11 cellular contexts compared by ENCODE assay signal in the genomic region with DNA sequence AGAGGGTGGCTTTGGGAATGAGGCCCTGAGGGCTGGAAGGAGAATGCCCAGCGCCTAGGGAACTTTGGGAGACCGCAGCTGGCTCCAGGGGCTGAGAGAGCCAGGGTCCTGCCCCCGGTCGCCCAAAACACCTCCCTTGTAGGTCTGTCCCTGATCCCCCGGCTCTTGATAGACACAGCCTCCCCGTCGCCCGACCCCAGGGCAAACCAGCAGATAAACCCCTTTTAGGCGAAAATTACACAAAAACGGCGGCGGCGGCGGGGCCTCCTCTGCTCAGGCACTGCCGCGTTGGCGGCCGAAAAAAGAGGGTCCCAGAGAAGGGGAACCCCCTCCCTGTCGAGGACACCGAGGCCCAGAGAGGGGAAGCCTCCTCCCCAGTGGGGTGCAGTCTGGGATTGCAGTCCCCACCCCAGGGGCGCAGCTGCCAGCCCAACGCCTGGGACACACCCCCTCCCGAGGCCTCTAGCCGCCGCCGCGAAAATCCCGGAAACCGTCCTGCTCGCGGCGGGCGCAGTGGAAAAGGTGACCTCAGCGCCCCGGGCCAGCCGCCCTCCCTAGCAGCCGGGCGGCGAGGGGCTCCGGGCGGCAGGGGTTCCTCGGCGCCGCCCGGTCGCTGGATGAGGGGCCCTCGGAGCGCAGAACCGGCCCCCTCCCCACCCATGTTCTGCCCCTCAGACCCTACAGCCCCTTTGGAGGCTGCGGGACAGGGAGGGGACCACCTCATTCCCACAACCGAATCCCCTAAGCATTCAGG. TPM values are rescaled to one million over a fixed set of nuclear protein-coding genes. Genes with fewer than 3 reads are reported as not detected.
DNase-seq lines count a peak whose midpoint lies in the region; ATAC-seq and TF ChIP-seq lines count a peak whose summit lies in the region.
"Had no signal": no experiment of that assay in that cellular context is flagged by ENCODE, and none has a peak within 500 bp of the region (broad histone marks: within the 10 kb centered on the region; RNA-seq: fewer than 3 reads in every experiment).

No MANE protein-coding gene starts in this region.

- intact Hi-C loops in psoas muscle (cut with DNase I): no loop called here

- TF ChIP-seq CTCF in psoas muscle (IDR thresholded peaks at IDR 0.05) (no peak), HFFc6 (IDR thresholded peaks at IDR 0.05) (no peak)

- H3K4me1 Mint-ChIP-seq in HFFc6 (ENCODE audit: low read depth): peaks cover 9% of the 10 kb centered on the region; the same call in 1 of the 2 replicates

- no peak overlapping the region for H3K27ac ChIP-seq in psoas muscle
- H3K27ac ChIP-seq: 22Rv1 had no signal

- H3K36me3 Mint-ChIP-seq in HFFc6 (ENCODE audit: low read depth): no peaks in the 10 kb centered on the region; the same call in 1 of the 2 replicates

- H3K4me3 ChIP-seq in psoas muscle: peak overlapping the region; percentile 33

- H3K9me3 Mint-ChIP-seq in HFFc6: no peaks in the 10 kb centered on the region

- peaks cover 45% of the 10 kb centered on the region for H3K27me3 Mint-ChIP-seq in HFFc6 (ENCODE audit: insufficient read depth)

- no peak overlapping the region for H3K4me3 Mint-ChIP-seq in HFFc6

- peaks cover 4% of the 10 kb centered on the region for H3K4me1 ChIP-seq in psoas muscle

- H3K27me3 ChIP-seq in psoas muscle (ENCODE audit: insufficient read depth in 3 of 3, low read length in 2 of 3): peaks cover 0 to 76% (median 36%) of the 10 kb centered on the region in 3 donors

- ATAC-seq in psoas muscle (no peak), HG02610 (IDR thresholded peaks at IDR 0.05; ENCODE audit: unreplicated experiment) (no peak)

- DNase-seq in DMS 273 (lab: John Stamatoyannopoulos, UW; ENCODE audit: unreplicated experiment) (peak; percentile 24), DMS 273 treated with DMSO at 0.1 percent for 48 hours (lab: John Stamatoyannopoulos, UW) (no peak), NCI-H748 treated with DMSO at 0.1 percent for 48 hours (lab: John Stamatoyannopoulos, UW) (peak; percentile 28), fibroblast of gingiva (ENCODE audit: low read depth) (peak; percentile 34), psoas muscle (no peak), HFFc6 (no peak), NCI-H2196 treated with DMSO at 0.1 percent for 48 hours (lab: John Stamatoyannopoulos, UW; ENCODE audit: unreplicated experiment) (no peak)
- DNase-seq: NCI-H69 had no signal

- no peak overlapping the region for H3K27ac Mint-ChIP-seq in HFFc6

- 50 to 54% (median 53%) methylated on average over 38 to 51 of the region's 51 CpGs for WGBS in psoas muscle, 3 donors

- H3K36me3 ChIP-seq in psoas muscle (ENCODE audit: insufficient read depth in 1 of 2, low read depth in 1 of 2): no peaks in the 10 kb centered on the region

- no peaks in the 10 kb centered on the region for H3K9me3 ChIP-seq in psoas muscle

RNA-seq across cellular contexts. Expression of gene BARX1, which starts 3.1 kb away (rescaled TPM):
- total RNA-seq in psoas muscle: not detected
- polyA plus RNA-seq in psoas muscle: not detected
- total RNA-seq in HFFc6 (2021; fragmentation: NEBNext Ultra II Directional; extraction: Animal tissue kit (Norgen Biotek cat#: 25700)): not detected
- total RNA-seq: kidney epithelial cell had no signal

Comparison
In these comparisons a context has a peak if more than half of its experiments do, and no peak if none do; other contexts are left out.
1. DNase-seq: peak in DMS 273 (single experiment), NCI-H748 treated with DMSO at 0.1 percent for 48 hours (single experiment) and fibroblast of gingiva (single experiment); none in DMS 273 treated with DMSO at 0.1 percent for 48 hours (single experiment), psoas muscle (0 of 2), HFFc6 (single experiment) and NCI-H2196 treated with DMSO at 0.1 percent for 48 hours (single experiment).